ENCODE assay signal across 26 cellular contexts in the genomic region with DNA sequence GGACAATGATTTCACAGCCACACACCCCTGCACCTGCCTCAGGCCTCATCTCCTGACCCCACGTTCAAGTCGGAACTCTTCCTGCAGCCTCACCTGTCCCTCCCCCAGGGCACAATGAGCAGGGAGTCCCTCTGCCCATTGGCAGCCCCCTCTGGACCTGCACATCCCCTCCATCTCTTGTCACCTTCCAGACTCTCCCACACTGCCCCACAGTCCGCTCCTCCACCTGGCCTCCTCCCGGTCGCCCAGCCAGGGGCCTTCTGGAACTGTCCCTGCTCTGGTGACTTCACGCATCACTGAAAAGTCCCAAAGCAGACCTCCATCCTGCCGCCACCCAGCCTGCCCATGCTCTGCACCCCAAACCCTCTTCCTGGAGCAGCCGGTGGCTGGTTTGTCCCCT. TPM values are rescaled to one million over a fixed set of nuclear protein-coding genes. Genes with fewer than 3 reads are reported as not detected.
DNase-seq lines count a peak whose midpoint lies in the region; ATAC-seq, FAIRE-seq and TF ChIP-seq lines count a peak whose summit lies in the region.
"Had no signal": no experiment of that assay in that cellular context is flagged by ENCODE, and none has a peak within 500 bp of the region (broad histone marks: within the 10 kb centered on the region; RNA-seq: fewer than 3 reads in every experiment).

No MANE protein-coding gene starts in this region.

- H3K4me1 Mint-ChIP-seq in CD14-positive monocyte (peaks cover 41% of the 10 kb centered on the region), nephron progenitor cell (peaks cover 46% of the 10 kb centered on the region)
- peaks cover 38% of the 10 kb centered on the region for H3K4me1 Mint-ChIP-seq in activated T-helper 17 cell treated with anti-CD3 and anti-CD28 coated beads, Interleukin-2, amount 50 U/mL, for 72 hours

- H3K27ac Mint-ChIP-seq in CD14-positive monocyte, result peak overlapping the region; percentile 70 to 100 (median 99)
- H3K27ac Mint-ChIP-seq in activated T-helper 17 cell treated with anti-CD3 and anti-CD28 coated beads, Interleukin-2, amount 50 U/mL, for 72 hours, result peak overlapping the region; percentile 94
- no peak overlapping the region for H3K27ac Mint-ChIP-seq in nephron progenitor cell
- H3K27ac Mint-ChIP-seq: activated CD4-positive, alpha-beta memory T cell treated with anti-CD3 and anti-CD28 coated beads, Interleukin-2, amount 10 ng/mL, durations not matched to agents 7 days and 5 days; progenitor cell of endocrine pancreas had no signal

- intact Hi-C loops in CD14-positive monocyte (cut with micrococcal nuclease), result loop anchor here in 1 of 2 donors (10.0 kb wide), 1 partner anchor 118 kb away; no protein-coding TSS in a partner anchor

- H3K27me3 Mint-ChIP-seq in CD14-positive monocyte (ENCODE audit: low read depth in 3 of 3), result no peaks in the 10 kb centered on the region
- H3K27me3 Mint-ChIP-seq in activated T-helper 17 cell treated with anti-CD3 and anti-CD28 coated beads, Interleukin-2, amount 50 U/mL, for 72 hours, result no peaks in the 10 kb centered on the region
- H3K27me3 Mint-ChIP-seq in nephron progenitor cell (ENCODE audit: low read depth, poor library complexity), result peaks cover 4% of the 10 kb centered on the region
- H3K27me3 Mint-ChIP-seq: activated CD4-positive, alpha-beta memory T cell treated with anti-CD3 and anti-CD28 coated beads, Interleukin-2, amount 10 ng/mL, durations not matched to agents 7 days and 5 days; progenitor cell of endocrine pancreas had no signal

- no peak for ATAC-seq in activated T-helper 17 cell treated with anti-CD3 and anti-CD28 coated beads, Interleukin-2, amount 50 U/mL, for 72 hours (replicated peaks)
- no peak for ATAC-seq in HG03432 (IDR thresholded peaks at IDR 0.05; ENCODE audit: unreplicated experiment)
- ATAC-seq in GM21423 (IDR thresholded peaks at IDR 0.05; ENCODE audit: unreplicated experiment), result no peak
- ATAC-seq: heart left ventricle had no signal

- no peak overlapping the region for H3K4me3 Mint-ChIP-seq in CD14-positive monocyte
- H3K4me3 Mint-ChIP-seq in activated T-helper 17 cell treated with anti-CD3 and anti-CD28 coated beads, Interleukin-2, amount 50 U/mL, for 72 hours, result no peak overlapping the region
- peak overlapping the region; percentile 6 for H3K4me3 Mint-ChIP-seq in nephron progenitor cell
- H3K4me3 Mint-ChIP-seq: activated CD4-positive, alpha-beta memory T cell treated with anti-CD3 and anti-CD28 coated beads, Interleukin-2, amount 10 ng/mL, durations not matched to agents 7 days and 5 days had no signal

- TF ChIP-seq CTCF in CD14-positive monocyte (IDR thresholded peaks at IDR 0.05) (no peak), nephron progenitor cell (IDR thresholded peaks at IDR 0.05) (no peak)

- TF ChIP-seq POLR2A in GM12891 (IDR thresholded peaks at IDR 0.05; ENCODE audit: low read depth, low read length), result peak; percentile 57; the same call in 1 of the 2 replicates

- H3K9me3 Mint-ChIP-seq in CD14-positive monocyte, result peaks cover 0 to 1% (median 0%) of the 10 kb centered on the region in 7 donors
- no peaks in the 10 kb centered on the region for H3K9me3 Mint-ChIP-seq in activated T-helper 17 cell treated with anti-CD3 and anti-CD28 coated beads, Interleukin-2, amount 50 U/mL, for 72 hours
- H3K9me3 Mint-ChIP-seq in nephron progenitor cell, result no peaks in the 10 kb centered on the region
- H3K9me3 Mint-ChIP-seq: activated CD4-positive, alpha-beta memory T cell treated with anti-CD3 and anti-CD28 coated beads, Interleukin-2, amount 10 ng/mL, durations not matched to agents 7 days and 5 days had no signal

- H3K36me3 Mint-ChIP-seq in CD14-positive monocyte (peaks cover 58 to 74% of the 10 kb centered on the region in 2 donors), nephron progenitor cell (ENCODE audit: low read depth) (peaks cover 18% of the 10 kb centered on the region)
- peaks cover 35% of the 10 kb centered on the region for H3K36me3 Mint-ChIP-seq in activated T-helper 17 cell treated with anti-CD3 and anti-CD28 coated beads, Interleukin-2, amount 50 U/mL, for 72 hours (ENCODE audit: low read depth)

- DNase-seq in CD14-positive monocyte (ENCODE audit: low spot score), result no peak
- no peak for DNase-seq in GM12891 (ENCODE audit: insufficient read length, low spot score)
- DNase-seq in nephron progenitor cell, result no peak
- DNase-seq in SIG-M5 (lab: John Stamatoyannopoulos, UW), result no peak
- DNase-seq: activated CD4-positive, alpha-beta memory T cell treated with anti-CD3 and anti-CD28 coated beads, Interleukin-2, amount 10 ng/mL, durations not matched to agents 7 days and 5 days; activated gamma-delta T cell; foreskin fibroblast; Kasumi-1; left ventricle myocardium inferior; mesendoderm; NCI-H1417 treated with DMSO at 0.1 percent for 48 hours; NCI-H2081 treated with DMSO at 0.1 percent for 48 hours; NCI-H2227 treated with DMSO at 0.1 percent for 48 hours; NCI-H526; sigmoid colon; stimulated activated CD4-positive, alpha-beta T cell treated with anti-CD3 and anti-CD28 coated beads, Interleukin-4, amount 100 ng/mL, for 1 hour; transverse colon had no signal

- FAIRE-seq in GM12891 (lab: Jason Lieb, UNC), result no peak
- FAIRE-seq: G401.6, GM18507, H54 had no signal

TF ChIP-seq in GM12891, 5 proteins besides CTCF, POLR2A, EP300 and RAD21:
- TF ChIP-seq POU2F2 (IDR thresholded peaks at IDR 0.05; ENCODE audit: low read depth, low read length) (no peak), POLR2AphosphoS5 (IDR thresholded peaks at IDR 0.05; ENCODE audit: low read depth, low read length) (no peak; the same call in 1 of the 2 replicates)

RNA-seq across cellular contexts. Expression of gene CTSZ, which starts 4.7 kb away (rescaled TPM):
- polyA plus RNA-seq in CD14-positive monocyte, result 10 to 100 TPM; 62.6 to 86.4 TPM
- 190 TPM for polyA plus RNA-seq in GM12891 (2012; ENCODE audit: low read depth, missing spikeins)
- total RNA-seq in activated T-helper 17 cell treated with anti-CD3 and anti-CD28 coated beads, Interleukin-2, amount 50 U/mL, for 72 hours, result 10 to 100 TPM; 29.7 to 52.2 TPM

RNA-seq across cellular contexts. Expression of gene TUBB1, which starts 16.8 kb away (rescaled TPM):
- 1 to 10 TPM; 2.4 to 3.1 TPM for polyA plus RNA-seq in CD14-positive monocyte
- polyA plus RNA-seq in GM12891 (2012; ENCODE audit: low read depth, missing spikeins), result 0.27 TPM
- under 1 TPM; 0.08 to 0.13 TPM for total RNA-seq in activated T-helper 17 cell treated with anti-CD3 and anti-CD28 coated beads, Interleukin-2, amount 50 U/mL, for 72 hours
- total RNA-seq: activated CD4-positive, alpha-beta memory T cell treated with anti-CD3 and anti-CD28 coated beads, Interleukin-2, amount 10 ng/mL, durations not matched to agents 7 days and 5 days; transverse colon had no signal
- polyA plus RNA-seq: AG04450 had no signal

RNA-seq across cellular contexts. Expression of gene NELFCD, which starts 21.3 kb away (rescaled TPM):
- polyA plus RNA-seq in CD14-positive monocyte, result 10 to 100 TPM; 49.0 to 50.1 TPM
- polyA plus RNA-seq in GM12891 (2012; ENCODE audit: low read depth, missing spikeins), result 62.4 TPM
- 100 to 1,000 TPM in 1 of 2 donors, 10 to 100 TPM in 1; 92.7 to 124 TPM for total RNA-seq in activated T-helper 17 cell treated with anti-CD3 and anti-CD28 coated beads, Interleukin-2, amount 50 U/mL, for 72 hours

RNA-seq across cellular contexts. Expression of gene ATP5F1E, which starts 29.7 kb away (rescaled TPM):
- 100 to 1,000 TPM; 102 to 105 TPM for polyA plus RNA-seq in CD14-positive monocyte
- 146 TPM for polyA plus RNA-seq in GM12891 (2012; ENCODE audit: low read depth, missing spikeins)
- 10 to 100 TPM; 45.5 to 78.0 TPM for total RNA-seq in activated T-helper 17 cell treated with anti-CD3 and anti-CD28 coated beads, Interleukin-2, amount 50 U/mL, for 72 hours

RNA-seq across cellular contexts. Expression of gene PRELID3B, which starts 40.2 kb away (rescaled TPM):
- 10 to 100 TPM; 16.9 to 21.0 TPM for polyA plus RNA-seq in CD14-positive monocyte
- 63.8 TPM for polyA plus RNA-seq in GM12891 (2012; ENCODE audit: low read depth, missing spikeins)
- total RNA-seq in activated T-helper 17 cell treated with anti-CD3 and anti-CD28 coated beads, Interleukin-2, amount 50 U/mL, for 72 hours, result 100 to 1,000 TPM in 1 of 2 donors, 10 to 100 TPM in 1; 77.1 to 107 TPM
